Comparison of ENCODE assay signal across 11 cellular contexts in genomic region chr9:32395483-32396216, GRCh38. TPM values are rescaled to one million over a fixed set of nuclear protein-coding genes. Genes with fewer than 3 reads are reported as not detected.
A peak's percentile ranks its signal among the peaks of the same experiment; 100 is the strongest.
DNase-seq lines count a peak whose midpoint lies in the region; ATAC-seq lines count a peak whose summit lies in the region.
"Had no signal": no experiment of that assay in that cellular context is flagged by ENCODE, and none has a peak within 500 bp of the region (broad histone marks: within the 10 kb centered on the region; RNA-seq: fewer than 3 reads in every experiment).

No MANE protein-coding gene starts in this region.

- no peak overlapping the region for H3K4me3 Mint-ChIP-seq in stimulated activated effector memory CD8-positive, alpha-beta T cell treated with anti-CD3 and anti-CD28 coated beads, Interleukin-12 subunit alpha, Interleukin-12 subunit beta, amount 100 ng/mL, for 72 hours
- H3K4me3 Mint-ChIP-seq: activated CD8-positive, alpha-beta T cell treated with anti-CD3 and anti-CD28 coated beads, Interleukin-2, amount 10 ng/mL, durations not matched to agents 7 days and 5 days; neural crest cell had no signal

- DNase-seq in Daoy (ENCODE audit: low read depth) (peak; percentile 92), T1000 (lab: John Stamatoyannopoulos, UW) (peak; percentile 6), glomerular endothelial cell (ENCODE audit: extremely low read depth, low read depth, low spot score) (peak; percentile 72), pulmonary artery endothelial cell (ENCODE audit: low read depth, low spot score) (peak; percentile 86), NCI-H1417 (lab: John Stamatoyannopoulos, UW) (no peak)
- no peak for DNase-seq in stimulated activated effector memory CD8-positive, alpha-beta T cell treated with anti-CD3 and anti-CD28 coated beads, Interleukin-12 subunit alpha, Interleukin-12 subunit beta, amount 100 ng/mL, for 72 hours (ENCODE audit: low spot score in 2 of 2)
- DNase-seq: activated CD8-positive, alpha-beta T cell treated with anti-CD3 and anti-CD28 coated beads, Interleukin-2, amount 10 ng/mL, durations not matched to agents 7 days and 5 days; effector CD8-positive, alpha-beta T cell had no signal

- no peaks in the 10 kb centered on the region for H3K36me3 Mint-ChIP-seq in stimulated activated effector memory CD8-positive, alpha-beta T cell treated with anti-CD3 and anti-CD28 coated beads, Interleukin-12 subunit alpha, Interleukin-12 subunit beta, amount 100 ng/mL, for 72 hours

- no peaks in the 10 kb centered on the region for H3K9me3 Mint-ChIP-seq in stimulated activated effector memory CD8-positive, alpha-beta T cell treated with anti-CD3 and anti-CD28 coated beads, Interleukin-12 subunit alpha, Interleukin-12 subunit beta, amount 100 ng/mL, for 72 hours
- H3K9me3 Mint-ChIP-seq: neural crest cell had no signal

- ATAC-seq in HG03442 (IDR thresholded peaks at IDR 0.05; ENCODE audit: unreplicated experiment) = no peak
- no peak for ATAC-seq in stimulated activated effector memory CD8-positive, alpha-beta T cell treated with anti-CD3 and anti-CD28 coated beads, Interleukin-12 subunit alpha, Interleukin-12 subunit beta, amount 100 ng/mL, for 72 hours
- ATAC-seq in HG02571 (IDR thresholded peaks at IDR 0.05; ENCODE audit: unreplicated experiment) = no peak
- ATAC-seq: activated CD8-positive, alpha-beta T cell treated with anti-CD3 and anti-CD28 coated beads, Interleukin-2, amount 10 ng/mL, durations not matched to agents 7 days and 5 days had no signal

- no peaks in the 10 kb centered on the region for H3K4me1 Mint-ChIP-seq in stimulated activated effector memory CD8-positive, alpha-beta T cell treated with anti-CD3 and anti-CD28 coated beads, Interleukin-12 subunit alpha, Interleukin-12 subunit beta, amount 100 ng/mL, for 72 hours

- H3K27ac Mint-ChIP-seq in stimulated activated effector memory CD8-positive, alpha-beta T cell treated with anti-CD3 and anti-CD28 coated beads, Interleukin-12 subunit alpha, Interleukin-12 subunit beta, amount 100 ng/mL, for 72 hours = no peak overlapping the region
- H3K27ac Mint-ChIP-seq: activated CD8-positive, alpha-beta T cell treated with anti-CD3 and anti-CD28 coated beads, Interleukin-2, amount 10 ng/mL, durations not matched to agents 7 days and 5 days had no signal

RNA-seq across cellular contexts. Expression of gene ACO1, which starts 11.2 kb away (rescaled TPM):
- total RNA-seq in Daoy (2014; rRNA removed; shearing (Covaris generic)) = 51.9 and 52.8 TPM in 2 replicates
- total RNA-seq in glomerular endothelial cell (50.6 and 54.1 TPM in 2 replicates), pulmonary artery endothelial cell (49.1 and 90.9 TPM in 2 replicates)

Comparison
In these comparisons a context has a peak if more than half of its experiments do, and no peak if none do; other contexts are left out.
1. DNase-seq: peak in Daoy (single experiment), T1000 (single experiment), glomerular endothelial cell (single experiment) and pulmonary artery endothelial cell (single experiment); none in stimulated activated effector memory CD8-positive, alpha-beta T cell treated with anti-CD3 and anti-CD28 coated beads, Interleukin-12 subunit alpha, Interleukin-12 subunit beta, amount 100 ng/mL, for 72 hours (0 of 2) and NCI-H1417 (0 of 3).